Comparison of ENCODE assay signal across 8 cellular contexts in the genomic region with DNA sequence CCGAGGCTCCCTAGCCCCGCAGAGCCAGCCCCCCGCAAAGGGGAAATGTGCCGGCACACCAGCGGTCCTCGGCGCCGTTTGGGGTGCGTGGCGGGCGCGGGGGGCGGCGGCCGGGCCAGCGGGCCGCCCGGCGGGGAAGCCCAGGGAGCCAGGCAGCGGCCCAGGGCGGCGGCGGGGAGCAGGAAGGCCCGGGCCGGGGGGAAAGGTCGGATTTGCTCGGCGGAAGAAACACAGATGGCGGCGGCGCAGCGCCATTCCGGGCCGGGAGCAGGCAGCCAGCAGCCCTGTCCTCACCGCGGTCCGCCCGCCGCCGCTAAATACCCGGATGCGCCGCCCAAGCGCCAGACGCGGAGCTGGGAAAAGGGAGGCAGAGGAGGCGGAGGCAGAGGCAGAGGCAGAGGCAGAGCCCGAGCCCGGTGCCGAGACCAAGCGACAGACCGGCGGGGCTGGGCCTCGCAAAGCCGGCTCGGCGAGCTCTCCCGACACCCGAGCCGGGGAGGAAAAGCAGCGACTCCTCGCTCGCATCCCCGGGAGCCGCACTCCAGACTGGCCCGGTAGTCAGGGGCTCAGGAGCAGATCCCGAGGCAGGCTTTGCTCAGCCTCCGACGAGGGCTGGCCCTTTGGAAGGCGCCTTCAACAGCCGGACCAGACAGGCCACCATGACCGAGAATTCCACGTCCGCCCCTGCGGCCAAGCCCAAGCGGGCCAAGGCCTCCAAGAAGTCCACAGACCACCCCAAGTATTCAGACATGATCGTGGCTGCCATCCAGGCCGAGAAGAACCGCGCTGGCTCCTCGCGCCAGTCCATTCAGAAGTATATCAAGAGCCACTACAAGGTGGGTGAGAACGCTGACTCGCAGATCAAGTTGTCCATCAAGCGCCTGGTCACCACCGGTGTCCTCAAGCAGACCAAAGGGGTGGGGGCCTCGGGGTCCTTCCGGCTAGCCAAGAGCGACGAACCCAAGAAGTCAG. TPM values are rescaled to one million over a fixed set of nuclear protein-coding genes. Genes with fewer than 3 reads are reported as not detected.
DNase-seq lines count a peak whose midpoint lies in the region; ATAC-seq and TF ChIP-seq lines count a peak whose summit lies in the region.

No MANE protein-coding gene starts in this region.

- intact Hi-C loops in heart right ventricle (cut with DNase I): loop anchor here in 4 of 10 donors (5.0 to 10.0 kb wide), 3 partner anchors 47 to 58 kb away; no protein-coding TSS in a partner anchor

- peak; percentile 57 for DNase-seq in CMK (ENCODE audit: low read depth)
- DNase-seq in LNCaP clone FGC (ENCODE audit: low read depth): no peak
- DNase-seq in amygdala (lab: John Stamatoyannopoulos, UW): peak in 54 of 56 donors; percentile 17 to 88 (median 74)
- peak; percentile 93 for DNase-seq in heart right ventricle
- DNase-seq in tibial nerve (ENCODE audit: low spot score in 2 of 2): peak; percentile 82 to 90

- peaks cover 42% of the 10 kb centered on the region for H3K4me1 Mint-ChIP-seq in T-helper 1 cell treated with Interleukin-12 subunit alpha and Interleukin-12 subunit beta and Interleukin-4 antibody, amounts not matched to agents 30 μg/mL and 1 μg/mL, for 36 hours (ENCODE audit: low read depth)

- H3K9me3 ChIP-seq in heart right ventricle (no peaks in the 10 kb centered on the region), parathyroid adenoma (ENCODE audit: control insufficient read depth, low read length) (no peaks in the 10 kb centered on the region), tibial nerve (no peaks in the 10 kb centered on the region)

- H3K27ac ChIP-seq in heart right ventricle: peak overlapping the region; percentile 83 to 96 (median 92)
- H3K27ac ChIP-seq in parathyroid adenoma: peak overlapping the region; percentile 83
- peak overlapping the region; percentile 54 to 97 (median 90) for H3K27ac ChIP-seq in tibial nerve

- no peaks in the 10 kb centered on the region for H3K79me2 ChIP-seq in parathyroid adenoma

- peak overlapping the region; percentile 82 for H3K27ac Mint-ChIP-seq in T-helper 1 cell treated with Interleukin-12 subunit alpha and Interleukin-12 subunit beta and Interleukin-4 antibody, amounts not matched to agents 30 μg/mL and 1 μg/mL, for 36 hours

- peaks cover 8 to 67% (median 42%) of the 10 kb centered on the region in 9 donors for H3K4me1 ChIP-seq in heart right ventricle
- peaks cover 5% of the 10 kb centered on the region for H3K4me1 ChIP-seq in parathyroid adenoma
- H3K4me1 ChIP-seq in tibial nerve: peaks cover 0 to 64% (median 40%) of the 10 kb centered on the region in 4 donors

- TF ChIP-seq POLR2A in tibial nerve (IDR thresholded peaks at IDR 0.05): peak in 1 of 2 donors; percentile 79

- peak overlapping the region; percentile 90 for H2AFZ ChIP-seq in parathyroid adenoma

- H3K4me3 ChIP-seq in LNCaP clone FGC (ENCODE audit: low read depth, low read length) (peak overlapping the region; percentile 87), heart right ventricle (peak overlapping the region; percentile 54 to 85 (median 71)), parathyroid adenoma (ENCODE audit: low read depth, low read length) (peak overlapping the region; percentile 83), tibial nerve (peak overlapping the region; percentile 45 to 65 (median 52))

- no peak overlapping the region for H3K9ac ChIP-seq in parathyroid adenoma

- H3K27me3 ChIP-seq in heart right ventricle (peaks cover 0 to 34% (median 0%) of the 10 kb centered on the region in 7 donors), parathyroid adenoma (ENCODE audit: control insufficient read depth, insufficient read depth, low read length) (no peaks in the 10 kb centered on the region), tibial nerve (no peaks in the 10 kb centered on the region)

- H3K27me3 Mint-ChIP-seq in T-helper 1 cell treated with Interleukin-12 subunit alpha and Interleukin-12 subunit beta and Interleukin-4 antibody, amounts not matched to agents 30 μg/mL and 1 μg/mL, for 36 hours (ENCODE audit: low read depth): peaks cover 41% of the 10 kb centered on the region

- peak overlapping the region; percentile 99 for H3K4me2 ChIP-seq in parathyroid adenoma (ENCODE audit: low read length)

- 1 to 3% methylated on average over 89 of the region's 90 CpGs for WGBS in heart right ventricle, 2 donors
- WGBS in tibial nerve, 2 donors: 4 to 10% methylated on average over 15 to 46 of the region's 90 CpGs

- H3K36me3 ChIP-seq in heart right ventricle (no peaks in the 10 kb centered on the region), parathyroid adenoma (ENCODE audit: control insufficient read depth, insufficient read depth, low read length) (no peaks in the 10 kb centered on the region), tibial nerve (peaks cover 0 to 4% (median 0%) of the 10 kb centered on the region in 3 donors)

- TF ChIP-seq CTCF in LNCaP clone FGC (IDR thresholded peaks at IDR 0.05; ENCODE audit: control insufficient read depth, extremely low read depth, insufficient read depth) (0 out of 2 replicates have a peak, but pooled peaks have one; percentile 4), heart right ventricle (IDR thresholded peaks at IDR 0.05) (no peak), parathyroid adenoma (IDR thresholded peaks at IDR 0.05) (no peak), tibial nerve (IDR thresholded peaks at IDR 0.05) (peak in 1 of 5 experiments; percentile 22)

- H3K9me3 Mint-ChIP-seq in T-helper 1 cell treated with Interleukin-12 subunit alpha and Interleukin-12 subunit beta and Interleukin-4 antibody, amounts not matched to agents 30 μg/mL and 1 μg/mL, for 36 hours: no peaks in the 10 kb centered on the region

- H3K36me3 Mint-ChIP-seq in T-helper 1 cell treated with Interleukin-12 subunit alpha and Interleukin-12 subunit beta and Interleukin-4 antibody, amounts not matched to agents 30 μg/mL and 1 μg/mL, for 36 hours (ENCODE audit: low read depth): peaks cover 3% of the 10 kb centered on the region

- peak in 1 of 2 donors; percentile 97 for TF ChIP-seq EP300 in tibial nerve (IDR thresholded peaks at IDR 0.05)

- peak; percentile 59 to 74 (median 68) for ATAC-seq in heart right ventricle
- no peak for ATAC-seq in GM18511 (IDR thresholded peaks at IDR 0.05; ENCODE audit: unreplicated experiment)

- H3K4me3 Mint-ChIP-seq in T-helper 1 cell treated with Interleukin-12 subunit alpha and Interleukin-12 subunit beta and Interleukin-4 antibody, amounts not matched to agents 30 μg/mL and 1 μg/mL, for 36 hours: peak overlapping the region; percentile 77

RNA-seq across cellular contexts. Expression of gene GCAT, which starts 2.6 kb away (rescaled TPM):
- 10 to 100 TPM; 26.7 to 47.8 (median 41.5) TPM for total RNA-seq in heart right ventricle
- polyA plus RNA-seq in heart right ventricle: 10 to 100 TPM; 29.4 to 63.0 TPM
- 10 to 100 TPM; 10.3 to 39.8 (median 21.5) TPM for total RNA-seq in tibial nerve

RNA-seq across cellular contexts. Expression of gene GALR3, which starts 18.0 kb away (rescaled TPM):
- not detected for total RNA-seq in heart right ventricle
- under 1 TPM in 1 of 2 donors, not detected in 1; 0.03 TPM for polyA plus RNA-seq in heart right ventricle
- total RNA-seq in tibial nerve: not detected

RNA-seq across cellular contexts. Expression of gene ANKRD54, which starts 39.0 kb away (rescaled TPM):
- total RNA-seq in heart right ventricle (10 to 100 TPM; 11.2 to 21.5 (median 14.4) TPM), tibial nerve (10 to 100 TPM; 51.6 to 76.1 (median 58.8) TPM)
- 10 to 100 TPM; 17.4 to 19.4 TPM for polyA plus RNA-seq in heart right ventricle

RNA-seq across cellular contexts. Expression of gene EIF3L, which starts 44.0 kb away (rescaled TPM):
- 100 to 1,000 TPM; 304 to 489 (median 445) TPM for total RNA-seq in heart right ventricle
- 100 to 1,000 TPM; 135 to 250 TPM for polyA plus RNA-seq in heart right ventricle
- total RNA-seq in tibial nerve: 100 to 1,000 TPM; 271 to 291 (median 274) TPM
